8 cellular contexts compared by ENCODE assay signal in genomic region chr11:6611092-6612007, GRCh38. TPM values are rescaled to one million over a fixed set of nuclear protein-coding genes. Genes with fewer than 3 reads are reported as not detected.
DNase-seq lines count a peak whose midpoint lies in the region; ATAC-seq, FAIRE-seq and TF ChIP-seq lines count a peak whose summit lies in the region.

No MANE protein-coding gene starts in this region.

- peaks cover 45% of the 10 kb centered on the region; the same call in 1 of the 2 replicates for H3K36me3 ChIP-seq in ACC112 (ENCODE audit: insufficient read depth, low read length)
- H3K36me3 ChIP-seq in endothelial cell of umbilical vein (ENCODE audit: control insufficient read depth in 2 of 2, extremely low read depth in 1 of 2, insufficient read depth in 2 of 2, low read length in 2 of 2): peaks cover 37 to 44% of the 10 kb centered on the region in 2 experiments
- peaks cover 54 to 55% of the 10 kb centered on the region in 2 donors for H3K36me3 ChIP-seq in muscle layer of duodenum (ENCODE audit: control insufficient read depth in 1 of 2, insufficient read depth in 2 of 2, low read length in 2 of 2)

- TSS peak; percentile 6 for BruUV-seq in endothelial cell of umbilical vein (replicated peaks; lab: Mats Ljungman, UMichigan)

- POLR2A ChIA-PET in endothelial cell of umbilical vein (lab: Charles Lee): interaction anchor here (0.6 to 2.0 kb wide), 3 partner anchors 43 to 72 kb away, joined by 3 to 14 read pairs (median 3); partner anchors contain the start of gene MRPL17

- H3K9me1 ChIP-seq in endothelial cell of umbilical vein (replicated peaks; ENCODE audit: control insufficient read depth, extremely low read depth, insufficient read depth, low read length): no peaks in the 10 kb centered on the region

- H3K79me2 ChIP-seq in ACC112 (ENCODE audit: control insufficient read depth, insufficient read depth, low read length, unreplicated experiment) (peaks cover 49% of the 10 kb centered on the region), endothelial cell of umbilical vein (ENCODE audit: control insufficient read depth, insufficient read depth, low read length) (peaks cover 39% of the 10 kb centered on the region)

- intact Hi-C loops in endothelial cell of umbilical vein (cut with micrococcal nuclease): loop anchor here (1.0 kb wide), 5 partner anchors 8 to 130 kb away; partner anchors contain the start of genes ARFIP2, ILK, MRPL17 and RRP8

- FAIRE-seq in endothelial cell of umbilical vein (lab: Jason Lieb, UNC): peak; percentile 74

- H3K9me3 ChIP-seq in endothelial cell of umbilical vein (replicated peaks; ENCODE audit: control insufficient read depth, insufficient read depth, low read length) (no peaks in the 10 kb centered on the region), muscle layer of duodenum (ENCODE audit: control insufficient read depth in 1 of 2, low read length in 2 of 2) (no peaks in the 10 kb centered on the region)

- H3K4me3 ChIP-seq in ACC112 (ENCODE audit: low read depth, low read length): peak overlapping the region; percentile 82
- H3K4me3 ChIP-seq in endothelial cell of umbilical vein (replicated peaks in 1 of 3; ENCODE audit: insufficient read depth in 1 of 3, low read depth in 1 of 3, low read length in 3 of 3): peak overlapping the region; percentile 28 to 72 (median 71)
- H3K4me3 ChIP-seq in muscle layer of duodenum (ENCODE audit: low read depth in 1 of 2, low read length in 2 of 2): peak overlapping the region; percentile 75 to 77

- H3K27ac ChIP-seq in ACC112 (ENCODE audit: low read depth, low read length) (peak overlapping the region; percentile 90), VCaP (peak overlapping the region; percentile 96), endothelial cell of umbilical vein (ENCODE audit: insufficient read depth, low read depth, low read length) (peak overlapping the region; percentile 89), muscle layer of duodenum (ENCODE audit: low read length) (peak overlapping the region; percentile 79)

- H2AFZ ChIP-seq in ACC112 (ENCODE audit: low read length, unreplicated experiment) (no peak overlapping the region), endothelial cell of umbilical vein (ENCODE audit: low read depth, low read length) (no peak overlapping the region)

- TF ChIP-seq CTCF in VCaP (conservative IDR thresholded peaks at IDR 0.05): no peak
- no peak for TF ChIP-seq CTCF in endothelial cell of umbilical vein (IDR thresholded peaks at IDR 0.05; ENCODE audit: extremely low read depth in 1 of 2, insufficient read depth in 1 of 2, low read depth in 1 of 2, low read length in 2 of 2)

- TF ChIP-seq POLR2A in endothelial cell of umbilical vein (IDR thresholded peaks at IDR 0.05; ENCODE audit: low read depth, low read length): no peak

- dilution Hi-C loops in endothelial cell of umbilical vein (cut with MboI; ENCODE audit: extremely low pct_ligation_motif_present, low sequenced_read_pairs): no loop called here

- peak; percentile 44 for DNase-seq in endothelial cell of umbilical vein (ENCODE audit: low read depth, low spot score)
- no peak for DNase-seq in DMS79 treated with DMSO at 0.1 percent for 48 hours (lab: John Stamatoyannopoulos, UW)
- DNase-seq in UCSD-AML1 (lab: John Stamatoyannopoulos, UW; ENCODE audit: unreplicated experiment): no peak

- H3K4me2 ChIP-seq in endothelial cell of umbilical vein (ENCODE audit: insufficient read depth, low read length): peak overlapping the region; percentile 84

- H4K20me1 ChIP-seq in endothelial cell of umbilical vein (replicated peaks; ENCODE audit: control insufficient read depth, extremely low read depth, insufficient read depth, low read length): no peaks in the 10 kb centered on the region

- H3K4me1 ChIP-seq in ACC112 (ENCODE audit: control insufficient read depth, insufficient read depth, low read length, unreplicated experiment): peaks cover 52% of the 10 kb centered on the region
- peaks cover 56% of the 10 kb centered on the region for H3K4me1 ChIP-seq in endothelial cell of umbilical vein (ENCODE audit: control insufficient read depth, extremely low read depth, insufficient read depth, low read length)
- H3K4me1 ChIP-seq in muscle layer of duodenum (ENCODE audit: control insufficient read depth in 1 of 2, insufficient read depth in 2 of 2, low read length in 2 of 2): peaks cover 32 to 58% of the 10 kb centered on the region in 2 donors

- H3K9ac ChIP-seq in endothelial cell of umbilical vein (replicated peaks; ENCODE audit: extremely low read depth, insufficient read depth, low read length): peak overlapping the region; percentile 85

- peak; percentile 18 for ATAC-seq in GM18907 (IDR thresholded peaks at IDR 0.05; ENCODE audit: unreplicated experiment)
- ATAC-seq in HG03159 (IDR thresholded peaks at IDR 0.05; ENCODE audit: unreplicated experiment): peak; percentile 9

- H3K27me3 ChIP-seq in ACC112 (ENCODE audit: insufficient read depth, low read length): no peaks in the 10 kb centered on the region
- no peaks in the 10 kb centered on the region for H3K27me3 ChIP-seq in endothelial cell of umbilical vein (ENCODE audit: control insufficient read depth in 2 of 2, insufficient read depth in 2 of 2, low read length in 2 of 2)
- H3K27me3 ChIP-seq in muscle layer of duodenum (ENCODE audit: low read depth, low read length): no peaks in the 10 kb centered on the region

- CTCF ChIA-PET in endothelial cell of umbilical vein (lab: Charles Lee): interaction anchor here (0.9 to 4.5 kb wide), 14 partner anchors 7 to 232 kb away, joined by 3 to 43 read pairs (median 4); partner anchors contain the start of gene MRPL17

TF ChIP-seq in endothelial cell of umbilical vein, 7 proteins besides CTCF, POLR2A, EP300 and RAD21:
- no peak for TF ChIP-seq MAX (IDR thresholded peaks at IDR 0.05; ENCODE audit: insufficient read depth, insufficient read length)
- TF ChIP-seq FOS (IDR thresholded peaks at IDR 0.05; ENCODE audit: borderline replicate concordance, insufficient read depth, low read length): no peak
- TF ChIP-seq MYC (IDR thresholded peaks at IDR 0.05; ENCODE audit: low read depth, low read length): no peak
- TF ChIP-seq EZH2 (IDR thresholded peaks at IDR 0.05; ENCODE audit: borderline replicate concordance, low read depth, low read length, severe bottlenecking): no peak
TF ChIP-seq in endothelial cell of umbilical vein: peak in this region for 0.

RNA-seq across cellular contexts. Expression of gene TAF10, which starts 0.7 kb away (rescaled TPM):
- 86.2 and 105 TPM in 2 replicates for total RNA-seq in endothelial cell of umbilical vein
- 149 and 208 TPM in 2 replicates for polyA plus RNA-seq in endothelial cell of umbilical vein
- polyA plus RNA-seq in endothelial cell of umbilical vein (2011; cell fraction: cytosol; rRNA removed): 153 and 155 TPM in 2 replicates
- 91.4 and 134 TPM in 2 replicates for polyA plus RNA-seq in endothelial cell of umbilical vein (2011; cell fraction: nucleus; rRNA removed)
- polyA plus RNA-seq in endothelial cell of umbilical vein (2012): 213 and 235 TPM in 2 replicates
- polyA minus RNA-seq in endothelial cell of umbilical vein: 80.6 and 94.6 TPM in 2 replicates
- polyA minus RNA-seq in endothelial cell of umbilical vein (2011; cell fraction: cytosol; rRNA and poly(A)+ RNA removed): 63.8 TPM
- 21.2 and 22.1 TPM in 2 replicates for polyA minus RNA-seq in endothelial cell of umbilical vein (2011; cell fraction: nucleus; rRNA and poly(A)+ RNA removed)

RNA-seq across cellular contexts. Expression of gene ILK, which starts 7.8 kb away (rescaled TPM):
- total RNA-seq in endothelial cell of umbilical vein: 221 and 233 TPM in 2 replicates
- 296 and 299 TPM in 2 replicates for polyA plus RNA-seq in endothelial cell of umbilical vein
- polyA plus RNA-seq in endothelial cell of umbilical vein (2011; cell fraction: cytosol; rRNA removed): 264 and 294 TPM in 2 replicates
- 453 and 501 TPM in 2 replicates for polyA plus RNA-seq in endothelial cell of umbilical vein (2011; cell fraction: nucleus; rRNA removed)
- 152 and 160 TPM in 2 replicates for polyA plus RNA-seq in endothelial cell of umbilical vein (2012)
- 221 and 253 TPM in 2 replicates for polyA minus RNA-seq in endothelial cell of umbilical vein
- polyA minus RNA-seq in endothelial cell of umbilical vein (2011; cell fraction: cytosol; rRNA and poly(A)+ RNA removed): 85.9 TPM
- polyA minus RNA-seq in endothelial cell of umbilical vein (2011; cell fraction: nucleus; rRNA and poly(A)+ RNA removed): 81.1 and 90.3 TPM in 2 replicates

RNA-seq across cellular contexts. Expression of gene TPP1, which starts 7.9 kb away (rescaled TPM):
- 101 and 124 TPM in 2 replicates for total RNA-seq in endothelial cell of umbilical vein
- 219 and 224 TPM in 2 replicates for polyA plus RNA-seq in endothelial cell of umbilical vein
- 99.6 and 106 TPM in 2 replicates for polyA plus RNA-seq in endothelial cell of umbilical vein (2011; cell fraction: cytosol; rRNA removed)
- polyA plus RNA-seq in endothelial cell of umbilical vein (2011; cell fraction: nucleus; rRNA removed): 233 and 244 TPM in 2 replicates
- 144 and 174 TPM in 2 replicates for polyA plus RNA-seq in endothelial cell of umbilical vein (2012)
- 171 and 223 TPM in 2 replicates for polyA minus RNA-seq in endothelial cell of umbilical vein
- polyA minus RNA-seq in endothelial cell of umbilical vein (2011; cell fraction: cytosol; rRNA and poly(A)+ RNA removed): 50.7 TPM
- polyA minus RNA-seq in endothelial cell of umbilical vein (2011; cell fraction: nucleus; rRNA and poly(A)+ RNA removed): 61.0 and 85.1 TPM in 2 replicates

RNA-seq across cellular contexts. Expression of gene RRP8, which starts 7.9 kb away (rescaled TPM):
- 19.4 and 23.3 TPM in 2 replicates for total RNA-seq in endothelial cell of umbilical vein
- polyA plus RNA-seq in endothelial cell of umbilical vein: 6.4 and 7.2 TPM in 2 replicates
- polyA plus RNA-seq in endothelial cell of umbilical vein (2011; cell fraction: cytosol; rRNA removed): 10.6 and 12.4 TPM in 2 replicates
- 19.6 and 20.2 TPM in 2 replicates for polyA plus RNA-seq in endothelial cell of umbilical vein (2011; cell fraction: nucleus; rRNA removed)
- polyA plus RNA-seq in endothelial cell of umbilical vein (2012): 14.6 and 18.5 TPM in 2 replicates
- polyA minus RNA-seq in endothelial cell of umbilical vein: 8.9 and 14.9 TPM in 2 replicates
- polyA minus RNA-seq in endothelial cell of umbilical vein (2011; cell fraction: cytosol; rRNA and poly(A)+ RNA removed): 11.8 TPM
- polyA minus RNA-seq in endothelial cell of umbilical vein (2011; cell fraction: nucleus; rRNA and poly(A)+ RNA removed): 15.7 and 17.2 TPM in 2 replicates

RNA-seq across cellular contexts. Expression of gene DCHS1, which starts 44.3 kb away (rescaled TPM):
- total RNA-seq in endothelial cell of umbilical vein: 73.0 and 73.1 TPM in 2 replicates
- polyA plus RNA-seq in endothelial cell of umbilical vein: 56.2 and 64.2 TPM in 2 replicates
- 31.1 and 35.9 TPM in 2 replicates for polyA plus RNA-seq in endothelial cell of umbilical vein (2011; cell fraction: cytosol; rRNA removed)
- polyA plus RNA-seq in endothelial cell of umbilical vein (2011; cell fraction: nucleus; rRNA removed): 89.5 and 105 TPM in 2 replicates
- polyA plus RNA-seq in endothelial cell of umbilical vein (2012): 52.6 and 58.4 TPM in 2 replicates
- 125 and 133 TPM in 2 replicates for polyA minus RNA-seq in endothelial cell of umbilical vein
- polyA minus RNA-seq in endothelial cell of umbilical vein (2011; cell fraction: cytosol; rRNA and poly(A)+ RNA removed): not detected
- polyA minus RNA-seq in endothelial cell of umbilical vein (2011; cell fraction: nucleus; rRNA and poly(A)+ RNA removed): 59.4 and 70.9 TPM in 2 replicates
